In the genomic region with DNA sequence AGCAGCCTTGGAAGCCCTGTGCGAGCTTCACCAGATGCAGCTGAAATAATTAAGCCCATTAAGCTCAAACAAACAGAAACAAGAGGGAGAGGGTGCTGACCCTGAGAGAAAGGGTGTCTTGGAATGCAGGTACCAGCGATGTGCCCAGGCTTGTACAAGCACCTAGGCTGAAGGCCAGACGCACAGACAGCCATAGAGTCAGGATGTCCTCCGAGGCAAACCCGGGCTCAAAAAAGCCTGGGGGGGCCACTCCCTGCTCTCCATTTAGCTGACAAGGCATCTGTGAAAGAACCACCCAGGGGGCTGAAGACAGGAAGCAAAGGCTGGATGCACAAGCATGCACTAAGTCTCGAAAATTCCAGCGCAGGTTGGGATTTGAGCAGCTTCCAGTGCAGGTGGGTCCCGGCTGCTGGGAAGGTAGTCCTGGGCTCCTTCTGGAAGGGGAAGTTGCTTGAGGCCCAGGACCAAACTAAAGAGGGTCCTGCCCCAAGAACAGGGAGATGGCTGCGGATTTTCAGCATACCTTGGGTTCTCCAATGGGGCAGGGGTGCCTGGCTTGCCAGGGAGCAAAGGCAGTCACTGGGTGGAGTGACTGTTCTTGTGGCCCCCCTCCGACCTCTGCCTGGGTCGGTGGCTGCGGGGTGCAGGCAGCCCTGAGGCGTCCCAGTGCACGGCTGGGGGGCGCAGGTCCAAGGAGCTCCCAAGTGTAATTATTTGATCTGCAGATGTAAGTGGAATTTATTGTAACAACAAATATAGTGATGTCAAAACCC, we compare ENCODE assay signal across 26 cellular contexts. TPM values are rescaled to one million over a fixed set of nuclear protein-coding genes. Genes with fewer than 3 reads are reported as not detected.
DNase-seq lines count a peak whose midpoint lies in the region; ATAC-seq and TF ChIP-seq lines count a peak whose summit lies in the region.
"Had no signal": no experiment of that assay in that cellular context is flagged by ENCODE, and none has a peak within 500 bp of the region (broad histone marks: within the 10 kb centered on the region; RNA-seq: fewer than 3 reads in every experiment).

No MANE protein-coding gene starts in this region.

- no peak overlapping the region for H3K9ac ChIP-seq in HCT116 (ENCODE audit: low read length)
- H3K9ac ChIP-seq: BLaER1 treated with 17β-estradiol and CSF1 and Interleukin-3, amounts not matched to agents 10 nM and 100 nM had no signal

- H3K4me3 Mint-ChIP-seq in nephron progenitor cell = peak overlapping the region; percentile 58
- H3K4me3 Mint-ChIP-seq: activated CD4-positive, alpha-beta T cell treated with anti-CD3 and anti-CD28 coated beads, Interleukin-2, amount 10 ng/mL, durations not matched to agents 7 days and 5 days; endodermal cell; IgD-negative memory B cell; natural killer cell treated with Interleukin-12 subunit alpha and Interleukin-12 subunit beta and Interleukin-15 and Interleukin-18, amount 100 ng/mL, for 72 hours; T-helper 1 cell treated with Interleukin-12 subunit alpha and Interleukin-12 subunit beta and Interleukin-4 antibody, amounts not matched to agents 30 μg/mL and 1 μg/mL, for 36 hours had no signal

- BruUV-seq in HCT116 (replicated peaks; lab: Mats Ljungman, UMichigan) = no TSS peak

- CTCF ChIA-PET in HCT116 (lab: Charles Lee) = interaction anchor here (1.9 kb wide), 1 partner anchor 19 kb away, joined by 6 read pairs; no protein-coding TSS in a partner anchor

- no peaks in the 10 kb centered on the region for H3K9me3 Mint-ChIP-seq in nephron progenitor cell
- H3K9me3 Mint-ChIP-seq: activated CD4-positive, alpha-beta T cell treated with anti-CD3 and anti-CD28 coated beads, Interleukin-2, amount 10 ng/mL, durations not matched to agents 7 days and 5 days; activated naive CD4-positive, alpha-beta T cell treated with anti-CD3 and anti-CD28 coated beads, Interleukin-2, amount 50 U/mL, for 72 hours; endodermal cell; IgD-negative memory B cell; natural killer cell treated with Interleukin-12 subunit alpha and Interleukin-12 subunit beta and Interleukin-15 and Interleukin-18, amount 100 ng/mL, for 72 hours; T-helper 1 cell treated with Interleukin-12 subunit alpha and Interleukin-12 subunit beta and Interleukin-4 antibody, amounts not matched to agents 30 μg/mL and 1 μg/mL, for 36 hours had no signal

- H3K9me2 ChIP-seq in HCT116 (ENCODE audit: insufficient read depth) (no peaks in the 10 kb centered on the region), hepatocyte (replicated peaks; ENCODE audit: insufficient read depth) (no peaks in the 10 kb centered on the region)

- RAD21 ChIA-PET in HCT116 (lab: Charles Lee; ENCODE audit: low non-redundant PET in 1 of 2, low total read pairs in 2 of 2, uncharacterized antibody in 2 of 2, unreplicated experiment in 2 of 2) = no interaction called here

- ATAC-seq in HCT116 (no peak), aorta (ENCODE audit: low FRiP score) (no peak)
- ATAC-seq: activated naive CD4-positive, alpha-beta T cell treated with anti-CD3 and anti-CD28 coated beads, Interleukin-2, amount 50 U/mL, for 72 hours; natural killer cell treated with Interleukin-12 subunit alpha and Interleukin-12 subunit beta and Interleukin-15 and Interleukin-18, amount 100 ng/mL, for 72 hours had no signal

- no peak for TF ChIP-seq RAD21 in HCT116 (IDR thresholded peaks at IDR 0.05; ENCODE audit: low read depth)

- intact Hi-C loops in HCT116 (cut with micrococcal nuclease) (no loop called here), aorta (cut with DNase I) (no loop called here)

- H3K4me2 ChIP-seq in HCT116 (ENCODE audit: low read length) = no peak overlapping the region
- H3K4me2 ChIP-seq in hepatocyte = no peak overlapping the region

- WGBS in aorta, 2 donors = 82 to 84% methylated on average over 15 of the region's 15 CpGs
- WGBS in hepatocyte (ENCODE audit: low lambda C conversion rate, missing lambda C conversion rate) = 41% methylated on average over 15 of the region's 15 CpGs

- peaks cover 4% of the 10 kb centered on the region; the same call in 1 of the 2 replicates for H3K79me2 ChIP-seq in HCT116 (ENCODE audit: insufficient read depth, low read length)
- H3K79me2 ChIP-seq in hepatocyte = no peaks in the 10 kb centered on the region

- no peak for TF ChIP-seq POLR2A in HCT116 (IDR thresholded peaks at IDR 0.05; ENCODE audit: borderline replicate concordance, extremely low read depth, insufficient read depth, insufficient read length)

- H3K27ac Mint-ChIP-seq in nephron progenitor cell = no peak overlapping the region
- H3K27ac Mint-ChIP-seq: activated naive CD4-positive, alpha-beta T cell treated with anti-CD3 and anti-CD28 coated beads, Interleukin-2, amount 50 U/mL, for 72 hours; endodermal cell; IgD-negative memory B cell; natural killer cell treated with Interleukin-12 subunit alpha and Interleukin-12 subunit beta and Interleukin-15 and Interleukin-18, amount 100 ng/mL, for 72 hours; T-helper 1 cell treated with Interleukin-12 subunit alpha and Interleukin-12 subunit beta and Interleukin-4 antibody, amounts not matched to agents 30 μg/mL and 1 μg/mL, for 36 hours had no signal

- TF ChIP-seq CTCF in HCT116 (IDR thresholded peaks at IDR 0.05 in 2 of 3, conservative IDR thresholded peaks at IDR 0.05 in 1 of 3; ENCODE audit: borderline replicate concordance in 1 of 3, insufficient read depth in 1 of 3, low read depth in 2 of 3, low read length in 2 of 3) (no peak), coronary artery (IDR thresholded peaks at IDR 0.05) (no peak), nephron progenitor cell (IDR thresholded peaks at IDR 0.05) (no peak), hepatocyte (IDR thresholded peaks at IDR 0.05; ENCODE audit: poor library complexity) (no peak)

- H3K27me3 ChIP-seq in HCT116 (ENCODE audit: insufficient read depth, low read length) (no peaks in the 10 kb centered on the region), aorta (ENCODE audit: control insufficient read depth in 1 of 2, insufficient read depth in 2 of 2, low read length in 1 of 2) (no peaks in the 10 kb centered on the region), hepatocyte (peaks cover 100% of the 10 kb centered on the region)
- H3K27me3 ChIP-seq: SJSA1 had no signal

- peaks cover 65% of the 10 kb centered on the region for H3K4me1 Mint-ChIP-seq in nephron progenitor cell

- H2AFZ ChIP-seq in HCT116 (ENCODE audit: low read depth, low read length, poor library complexity, severe bottlenecking) (no peak overlapping the region), hepatocyte (no peak overlapping the region)

- peaks cover 67% of the 10 kb centered on the region for H3K27me3 Mint-ChIP-seq in nephron progenitor cell (ENCODE audit: low read depth, poor library complexity)

- DNase-seq in 8988T (peak; percentile 57), HCT116 (ENCODE audit: low read depth, low spot score) (no peak), coronary artery (ENCODE audit: low spot score) (peak; percentile 43), nephron progenitor cell (no peak), dermis blood vessel endothelial cell (no peak), aorta (no peak), hepatocyte (ENCODE audit: low spot score) (no peak)
- no peak for DNase-seq in activated CD4-positive, CD25-positive, alpha-beta regulatory T cell (lab: John Stamatoyannopoulos, UW)
- DNase-seq: activated CD4-positive, alpha-beta T cell treated with anti-CD3 and anti-CD28 coated beads, Interleukin-2, amount 10 ng/mL, durations not matched to agents 7 days and 5 days; Calu3; left ventricle myocardium inferior; NCI-H1105; NCI-H2081 treated with DMSO at 0.1 percent for 48 hours; NCI-H446 treated with DMSO at 0.1 percent for 48 hours; Peyer's patch; stimulated activated naive CD4-positive, alpha-beta T cell; thyroid gland had no signal

- H3K4me3 ChIP-seq in HCT116 (replicated peaks in 1 of 2; ENCODE audit: low read depth in 1 of 2, low read length in 2 of 2) (no peak overlapping the region), coronary artery (no peak overlapping the region), aorta (ENCODE audit: low read length in 2 of 2) (no peak overlapping the region), hepatocyte (no peak overlapping the region)
- H3K4me3 ChIP-seq: Peyer's patch, SJSA1, thyroid gland had no signal

- peak overlapping the region; percentile 33; the same call in 1 of the 2 replicates for H3K27ac ChIP-seq in HCT116 (ENCODE audit: low read depth, low read length)
- H3K27ac ChIP-seq in coronary artery = no peak overlapping the region
- H3K27ac ChIP-seq in aorta (ENCODE audit: low read depth in 1 of 2, low read length in 2 of 2) = no peak overlapping the region
- H3K27ac ChIP-seq in hepatocyte = no peak overlapping the region
- H3K27ac ChIP-seq: BLaER1 treated with 17β-estradiol and CSF1 and Interleukin-3, amounts not matched to agents 10 nM and 100 nM; left ventricle myocardium inferior; Peyer's patch; SJSA1; skin epidermis; thyroid gland had no signal

- POLR2A ChIA-PET in HCT116 (lab: Charles Lee) = no interaction called here

- H4K20me1 ChIP-seq in HCT116 (ENCODE audit: insufficient read depth) (no peaks in the 10 kb centered on the region), hepatocyte (ENCODE audit: insufficient read depth, poor library complexity, severe bottlenecking) (no peaks in the 10 kb centered on the region)

- H3K4me1 ChIP-seq in HCT116 (ENCODE audit: control insufficient read depth in 1 of 2, insufficient read depth in 2 of 2, low read length in 2 of 2) (peaks cover 0 to 18% of the 10 kb centered on the region in 2 experiments; a peak in 1 of 4 replicates), aorta (ENCODE audit: control insufficient read depth in 1 of 2, insufficient read depth in 2 of 2, low read length in 2 of 2) (no peaks in the 10 kb centered on the region), hepatocyte (ENCODE audit: insufficient read depth) (peaks cover 26% of the 10 kb centered on the region)

- H3K36me3 Mint-ChIP-seq in nephron progenitor cell (ENCODE audit: low read depth) = no peaks in the 10 kb centered on the region
- H3K36me3 Mint-ChIP-seq: activated naive CD4-positive, alpha-beta T cell treated with anti-CD3 and anti-CD28 coated beads, Interleukin-2, amount 50 U/mL, for 72 hours; IgD-negative memory B cell; natural killer cell treated with Interleukin-12 subunit alpha and Interleukin-12 subunit beta and Interleukin-15 and Interleukin-18, amount 100 ng/mL, for 72 hours had no signal

- no peaks in the 10 kb centered on the region for H3K9me3 ChIP-seq in HCT116 (ENCODE audit: control insufficient read depth in 1 of 2, insufficient read depth in 1 of 2, low read depth in 1 of 2, low read length in 2 of 2)
- H3K9me3 ChIP-seq in aorta (ENCODE audit: control insufficient read depth, low read length) = no peaks in the 10 kb centered on the region
- no peaks in the 10 kb centered on the region for H3K9me3 ChIP-seq in hepatocyte (ENCODE audit: low read depth)
- H3K9me3 ChIP-seq: BLaER1 treated with 17β-estradiol and CSF1 and Interleukin-3, amounts not matched to agents 10 nM and 100 nM; left ventricle myocardium inferior; Peyer's patch; SJSA1; thyroid gland had no signal

- no peaks in the 10 kb centered on the region for H3K36me3 ChIP-seq in HCT116 (ENCODE audit: control insufficient read depth in 1 of 2, insufficient read depth in 2 of 2, low read length in 2 of 2)
- H3K36me3 ChIP-seq in aorta (ENCODE audit: control insufficient read depth in 1 of 2, insufficient read depth in 2 of 2, low read length in 1 of 2) = no peaks in the 10 kb centered on the region
- no peaks in the 10 kb centered on the region for H3K36me3 ChIP-seq in hepatocyte (replicated peaks; ENCODE audit: insufficient read depth, low read depth)
- H3K36me3 ChIP-seq: BLaER1 treated with 17β-estradiol and CSF1 and Interleukin-3, amounts not matched to agents 10 nM and 100 nM; left ventricle myocardium inferior; Peyer's patch; thyroid gland had no signal

RNA-seq across cellular contexts. Expression of a gene that starts 6.0 kb away (rescaled TPM):
- total RNA-seq in HCT116 (2021; ENCODE audit: unreplicated experiment) = 5.9 TPM
- 1.4 and 2.1 TPM in 2 replicates for polyA plus RNA-seq in HCT116 (2012)
- 0.34 and 1.1 TPM in 2 replicates for total RNA-seq in dermis blood vessel endothelial cell
- not detected for total RNA-seq in aorta
- polyA plus RNA-seq in aorta = 1 to 10 TPM in 1 of 2 donors, under 1 TPM in 1; 0.59 to 1.3 TPM
- total RNA-seq in hepatocyte = not detected in 2 replicates
- 0.45 TPM in 1 of 2 replicates, not detected in the other for polyA plus RNA-seq in hepatocyte
- total RNA-seq: activated CD4-positive, alpha-beta T cell treated with anti-CD3 and anti-CD28 coated beads, Interleukin-2, amount 10 ng/mL, durations not matched to agents 7 days and 5 days; activated naive CD4-positive, alpha-beta T cell treated with anti-CD3 and anti-CD28 coated beads, Interleukin-2, amount 50 U/mL, for 72 hours; fibroblast of lung; left ventricle myocardium inferior; natural killer cell treated with Interleukin-12 subunit alpha and Interleukin-12 subunit beta and Interleukin-15 and Interleukin-18, amount 100 ng/mL, for 72 hours; Peyer's patch; thyroid gland had no signal
- polyA plus RNA-seq: IgD-negative memory B cell had no signal

Comparison
In these comparisons a context has a peak if more than half of its experiments do, and no peak if none do; other contexts are left out.
1. DNase-seq: peak in 8988T (single experiment) and coronary artery (single experiment); none in HCT116 (single experiment), nephron progenitor cell (single experiment), activated CD4-positive, CD25-positive, alpha-beta regulatory T cell (0 of 4), dermis blood vessel endothelial cell (single experiment), aorta (0 of 2) and hepatocyte (single experiment).